ENCODE assay signal across 27 cellular contexts in the genomic region with DNA sequence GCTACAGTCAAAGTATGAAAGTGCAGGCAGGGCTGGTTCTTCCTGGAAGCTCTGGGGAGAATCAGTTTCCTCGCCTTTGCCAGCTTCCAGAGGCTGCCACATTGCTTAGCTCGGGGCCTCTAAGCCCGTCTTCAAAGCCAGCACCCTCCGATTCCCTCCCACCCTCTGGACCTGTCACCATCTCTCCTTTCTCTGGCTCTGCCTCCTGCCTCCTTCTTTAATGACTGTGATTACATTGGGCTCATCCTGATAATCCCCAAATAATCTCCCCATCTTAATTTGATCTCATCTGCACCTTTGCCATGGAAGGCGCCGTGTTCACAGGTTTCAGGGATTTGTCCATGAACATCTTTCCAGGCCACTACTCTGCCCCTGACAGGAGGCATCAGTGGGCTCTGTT.
"Had no signal": no experiment of that assay in that cellular context is flagged by ENCODE, and none has a peak within 500 bp of the region (broad histone marks: within the 10 kb centered on the region; RNA-seq: fewer than 3 reads in every experiment).

No MANE protein-coding gene starts in this region.

- ATAC-seq: esophagus mucosa; naive thymus-derived CD8-positive, alpha-beta T cell; right cardiac atrium; T-cell had no signal

- H3K4me3 Mint-ChIP-seq: activated naive CD4-positive, alpha-beta T cell treated with anti-CD3 and anti-CD28 coated beads, Interleukin-2, amount 10 ng/mL, durations not matched to agents 7 days and 5 days; activated naive CD8-positive, alpha-beta T cell treated with anti-CD3 and anti-CD28 coated beads, Interleukin-2, amount 10 ng/mL, durations not matched to agents 7 days and 5 days; activated T-cell treated with anti-CD3 and anti-CD28 coated beads, Interleukin-2, amount 50 U/mL, for 24 hours; immature natural killer cell; naive thymus-derived CD8-positive, alpha-beta T cell; neural progenitor cell; T-cell; T-helper 2 cell treated with Interferon-gamma antibody and Interleukin-4, amounts not matched to agents 5 μg/mL and 100 μg/mL, for 36 hours had no signal

- H3K36me3 ChIP-seq: ascending aorta, brain microvascular endothelial cell, neural progenitor cell had no signal

- H3K27me3 ChIP-seq: ascending aorta, brain microvascular endothelial cell, dorsolateral prefrontal cortex, neural progenitor cell, spleen, tibial nerve had no signal

- H3K4me1 ChIP-seq: ascending aorta, neural progenitor cell, spleen had no signal

- H3K4me3 ChIP-seq: ascending aorta, coronary artery, dorsolateral prefrontal cortex, neural progenitor cell, spleen, tibial nerve had no signal

- H3K27ac ChIP-seq: ascending aorta, brain microvascular endothelial cell, coronary artery, dorsolateral prefrontal cortex, neural progenitor cell, spleen, tibial nerve had no signal

- H3K9me3 ChIP-seq: ascending aorta, spleen, tibial nerve had no signal

- H3K27me3 Mint-ChIP-seq: activated naive CD4-positive, alpha-beta T cell treated with anti-CD3 and anti-CD28 coated beads, Interleukin-2, amount 10 ng/mL, durations not matched to agents 7 days and 5 days; activated naive CD8-positive, alpha-beta T cell treated with anti-CD3 and anti-CD28 coated beads, Interleukin-2, amount 10 ng/mL, durations not matched to agents 7 days and 5 days; activated T-cell treated with anti-CD3 and anti-CD28 coated beads, Interleukin-2, amount 50 U/mL, for 24 hours; naive thymus-derived CD8-positive, alpha-beta T cell; T-cell had no signal

- H3K4me1 Mint-ChIP-seq: immature natural killer cell, T-cell had no signal

- H3K4me2 ChIP-seq: neural progenitor cell had no signal

- H2AFZ ChIP-seq: neural progenitor cell had no signal

- DNase-seq: activated CD4-positive, alpha-beta T cell treated with anti-CD3 and anti-CD28 coated beads for 4 hours; activated CD4-positive, alpha-beta T cell treated with anti-CD3 and anti-CD28 coated beads, Interleukin-2, amount 50 U/mL, for 48 hours; activated CD4-positive, CD25-positive, alpha-beta regulatory T cell; activated CD8-positive, alpha-beta memory T cell treated with anti-CD3 and anti-CD28 coated beads, Interleukin-2, amount 50 U/mL, for 48 hours; activated gamma-delta T cell; activated naive CD4-positive, alpha-beta T cell treated with anti-CD3 and anti-CD28 coated beads, Interleukin-2, amount 10 ng/mL, durations not matched to agents 7 days and 5 days; activated naive CD8-positive, alpha-beta T cell treated with anti-CD3 and anti-CD28 coated beads, Interleukin-2, amount 10 ng/mL, durations not matched to agents 7 days and 5 days; activated T-cell treated with anti-CD3 and anti-CD28 coated beads, Interleukin-2, amount 50 U/mL, for 24 hours; brain microvascular endothelial cell; dorsolateral prefrontal cortex; effector memory CD4-positive, alpha-beta T cell; foreskin fibroblast; head of caudate nucleus; hippocampal formation; immature natural killer cell; kidney; naive thymus-derived CD8-positive, alpha-beta T cell; right cardiac atrium; spleen; stimulated activated naive CD4-positive, alpha-beta T cell treated with Interleukin-2 at 50 U/mL for 16 hours; T-cell had no signal

- H3K9me3 Mint-ChIP-seq: activated naive CD4-positive, alpha-beta T cell treated with anti-CD3 and anti-CD28 coated beads, Interleukin-2, amount 10 ng/mL, durations not matched to agents 7 days and 5 days; activated naive CD8-positive, alpha-beta T cell treated with anti-CD3 and anti-CD28 coated beads, Interleukin-2, amount 10 ng/mL, durations not matched to agents 7 days and 5 days; activated T-cell treated with anti-CD3 and anti-CD28 coated beads, Interleukin-2, amount 50 U/mL, for 24 hours; neural progenitor cell; T-cell; T-helper 2 cell treated with Interferon-gamma antibody and Interleukin-4, amounts not matched to agents 5 μg/mL and 100 μg/mL, for 36 hours had no signal

- H3K27ac Mint-ChIP-seq: activated naive CD4-positive, alpha-beta T cell treated with anti-CD3 and anti-CD28 coated beads, Interleukin-2, amount 10 ng/mL, durations not matched to agents 7 days and 5 days; activated naive CD8-positive, alpha-beta T cell treated with anti-CD3 and anti-CD28 coated beads, Interleukin-2, amount 10 ng/mL, durations not matched to agents 7 days and 5 days; activated T-cell treated with anti-CD3 and anti-CD28 coated beads, Interleukin-2, amount 50 U/mL, for 24 hours; T-cell; T-helper 2 cell treated with Interferon-gamma antibody and Interleukin-4, amounts not matched to agents 5 μg/mL and 100 μg/mL, for 36 hours had no signal
